Comparison of ENCODE assay signal across 31 cellular contexts in the genomic region with DNA sequence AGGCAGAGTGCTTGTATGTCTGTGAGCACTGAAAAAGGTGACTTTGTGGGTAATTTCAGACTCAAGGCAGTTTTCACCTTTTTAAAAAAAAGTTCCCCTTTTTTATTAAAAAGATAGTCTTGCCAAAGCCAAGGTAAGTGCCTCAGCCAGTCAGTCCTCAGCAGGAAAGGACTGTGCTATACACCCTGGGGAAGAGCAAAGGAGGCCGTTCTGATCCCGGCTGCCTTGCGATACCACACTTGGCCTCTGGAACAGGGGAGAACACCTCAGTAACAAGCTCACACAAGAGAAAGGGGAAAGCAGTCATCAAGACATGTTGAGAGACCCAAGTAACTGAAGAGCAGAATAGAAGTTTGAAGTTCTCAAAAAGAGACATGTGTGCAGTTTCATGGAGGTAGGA.
"Had no signal": no experiment of that assay in that cellular context is flagged by ENCODE, and none has a peak within 500 bp of the region (broad histone marks: within the 10 kb centered on the region; RNA-seq: fewer than 3 reads in every experiment).

No MANE protein-coding gene starts in this region.

- ATAC-seq: activated naive CD8-positive, alpha-beta T cell treated with anti-CD3 and anti-CD28 coated beads, Interleukin-2, amount 50 U/mL, for 24 hours; foreskin keratinocyte; heart left ventricle; left ventricle myocardium superior; sciatic nerve; stimulated activated effector memory CD8-positive, alpha-beta T cell treated with anti-CD3 and anti-CD28 coated beads, Interleukin-12 subunit alpha, Interleukin-12 subunit beta, amount 100 ng/mL, for 72 hours; T-helper 17 cell had no signal

- H3K27me3 Mint-ChIP-seq: activated CD4-positive, alpha-beta T cell treated with anti-CD3 and anti-CD28 coated beads, Interleukin-2, amount 10 ng/mL, durations not matched to agents 24 days and 14 days; activated naive CD4-positive, alpha-beta T cell treated with anti-CD3 and anti-CD28 coated beads, Interleukin-2, amount 50 U/mL, for 24 hours; progenitor cell of endocrine pancreas; stimulated activated naive CD8-positive, alpha-beta T cell treated with anti-CD3 and anti-CD28 coated beads, Interleukin-15, Interleukin-2, amounts not matched to agents 100 ng/mL and 50 ng/mL, for 24 hours; T-helper 17 cell had no signal

- H3K36me3 Mint-ChIP-seq: activated naive CD4-positive, alpha-beta T cell treated with anti-CD3 and anti-CD28 coated beads, Interleukin-2, amount 50 U/mL, for 24 hours; mesothelial cell of epicardium; stimulated activated effector memory CD8-positive, alpha-beta T cell treated with anti-CD3 and anti-CD28 coated beads, Interleukin-12 subunit alpha, Interleukin-12 subunit beta, amount 100 ng/mL, for 72 hours had no signal

- DNase-seq: activated CD4-positive, alpha-beta memory T cell treated with anti-CD3 and anti-CD28 coated beads, Interleukin-2, amount 10 ng/mL, durations not matched to agents 7 days and 5 days; activated CD4-positive, alpha-beta T cell treated with anti-CD3 and anti-CD28 coated beads, Interleukin-2, amount 10 ng/mL, durations not matched to agents 24 days and 14 days; activated CD4-positive, CD25-positive, alpha-beta regulatory T cell treated with anti-CD3 and anti-CD28 coated beads, Interleukin-2, amount 50 U/mL, for 72 hours; activated naive CD8-positive, alpha-beta T cell treated with anti-CD3 and anti-CD28 coated beads, Interleukin-2, amount 50 U/mL, for 24 hours; activated T-cell treated with anti-CD3 and anti-CD28 coated beads, Interleukin-2, amount 50 U/mL, for 48 hours; amygdala; central memory CD4-positive, alpha-beta T cell; foreskin keratinocyte; heart left ventricle; hypothalamus; left ventricle myocardium superior; naive B cell; ovary; small intestine; stimulated activated CD4-positive, alpha-beta T cell treated with anti-CD3 and anti-CD28 coated beads, Interleukin-4, amount 100 ng/mL, for 24 hours; substantia nigra; T-helper 17 cell; T1000; upper lobe of left lung; WERI-Rb-1 had no signal

- FAIRE-seq: islet of Langerhans, small intestine had no signal

- H3K4me3 Mint-ChIP-seq: activated CD4-positive, alpha-beta memory T cell treated with anti-CD3 and anti-CD28 coated beads, Interleukin-2, amount 10 ng/mL, durations not matched to agents 7 days and 5 days; activated CD4-positive, alpha-beta T cell treated with anti-CD3 and anti-CD28 coated beads, Interleukin-2, amount 10 ng/mL, durations not matched to agents 24 days and 14 days; activated naive CD4-positive, alpha-beta T cell treated with anti-CD3 and anti-CD28 coated beads, Interleukin-2, amount 50 U/mL, for 24 hours; activated naive CD8-positive, alpha-beta T cell treated with anti-CD3 and anti-CD28 coated beads, Interleukin-2, amount 50 U/mL, for 24 hours; dendritic cell treated with granulocyte-macrophage colony-stimulating factor and Interleukin-4, amounts not matched to agents 40 ng/mL and 50 ng/mL, for 4 days; mesothelial cell of epicardium; stimulated activated effector memory CD8-positive, alpha-beta T cell treated with anti-CD3 and anti-CD28 coated beads, Interleukin-12 subunit alpha, Interleukin-12 subunit beta, amount 100 ng/mL, for 72 hours; stimulated activated naive CD8-positive, alpha-beta T cell treated with anti-CD3 and anti-CD28 coated beads, Interleukin-15, Interleukin-2, amounts not matched to agents 100 ng/mL and 50 ng/mL, for 24 hours; T-helper 17 cell had no signal

- H3K9me3 Mint-ChIP-seq: activated CD4-positive, alpha-beta memory T cell treated with anti-CD3 and anti-CD28 coated beads, Interleukin-2, amount 10 ng/mL, durations not matched to agents 7 days and 5 days; activated naive CD4-positive, alpha-beta T cell treated with anti-CD3 and anti-CD28 coated beads, Interleukin-2, amount 50 U/mL, for 24 hours; activated naive CD8-positive, alpha-beta T cell treated with anti-CD3 and anti-CD28 coated beads, Interleukin-2, amount 50 U/mL, for 24 hours; stimulated activated effector memory CD8-positive, alpha-beta T cell treated with anti-CD3 and anti-CD28 coated beads, Interleukin-12 subunit alpha, Interleukin-12 subunit beta, amount 100 ng/mL, for 72 hours; stimulated activated naive CD8-positive, alpha-beta T cell treated with anti-CD3 and anti-CD28 coated beads, Interleukin-15, Interleukin-2, amounts not matched to agents 100 ng/mL and 50 ng/mL, for 24 hours had no signal

- H3K27ac Mint-ChIP-seq: activated CD4-positive, alpha-beta memory T cell treated with anti-CD3 and anti-CD28 coated beads, Interleukin-2, amount 10 ng/mL, durations not matched to agents 7 days and 5 days; activated CD4-positive, alpha-beta T cell treated with anti-CD3 and anti-CD28 coated beads, Interleukin-2, amount 10 ng/mL, durations not matched to agents 24 days and 14 days; activated naive CD4-positive, alpha-beta T cell treated with anti-CD3 and anti-CD28 coated beads, Interleukin-2, amount 50 U/mL, for 24 hours; activated naive CD8-positive, alpha-beta T cell treated with anti-CD3 and anti-CD28 coated beads, Interleukin-2, amount 50 U/mL, for 24 hours; activated T-helper 2 cell treated with anti-CD3 and anti-CD28 coated beads, Interferon-gamma antibody, Interleukin-2, Interleukin-4, amounts not matched to agents 10 μg/mL and 5 μg/mL and 100 μg/mL, durations not matched to agents 14 hours and 24 hours and 36 hours; dendritic cell treated with granulocyte-macrophage colony-stimulating factor and Interleukin-4, amounts not matched to agents 40 ng/mL and 50 ng/mL, for 4 days; mesothelial cell of epicardium; progenitor cell of endocrine pancreas; stimulated activated naive CD8-positive, alpha-beta T cell treated with anti-CD3 and anti-CD28 coated beads, Interleukin-15, Interleukin-2, amounts not matched to agents 100 ng/mL and 50 ng/mL, for 24 hours; T-helper 17 cell had no signal

- H3K27me3 ChIP-seq: foreskin keratinocyte, ovary, upper lobe of left lung had no signal

- H3K4me1 ChIP-seq: breast epithelium, esophagus muscularis mucosa, heart left ventricle, upper lobe of left lung had no signal

- H3K36me3 ChIP-seq: breast epithelium, esophagus muscularis mucosa, heart left ventricle, ovary, upper lobe of left lung, WERI-Rb-1 had no signal

- H3K4me3 ChIP-seq: breast epithelium, esophagus muscularis mucosa, heart left ventricle, ovary, upper lobe of left lung had no signal

- H3K9me3 ChIP-seq: breast epithelium, ovary, upper lobe of left lung had no signal

- H3K4me1 Mint-ChIP-seq: activated CD4-positive, alpha-beta T cell treated with anti-CD3 and anti-CD28 coated beads, Interleukin-2, amount 10 ng/mL, durations not matched to agents 24 days and 14 days; activated naive CD4-positive, alpha-beta T cell treated with anti-CD3 and anti-CD28 coated beads, Interleukin-2, amount 50 U/mL, for 24 hours; naive B cell; T-helper 17 cell had no signal

- H3K27ac ChIP-seq: breast epithelium, esophagus muscularis mucosa, foreskin keratinocyte, heart left ventricle, ovary, upper lobe of left lung, WERI-Rb-1 had no signal
